Comparison of ENCODE assay signal across 18 cellular contexts in the genomic region with DNA sequence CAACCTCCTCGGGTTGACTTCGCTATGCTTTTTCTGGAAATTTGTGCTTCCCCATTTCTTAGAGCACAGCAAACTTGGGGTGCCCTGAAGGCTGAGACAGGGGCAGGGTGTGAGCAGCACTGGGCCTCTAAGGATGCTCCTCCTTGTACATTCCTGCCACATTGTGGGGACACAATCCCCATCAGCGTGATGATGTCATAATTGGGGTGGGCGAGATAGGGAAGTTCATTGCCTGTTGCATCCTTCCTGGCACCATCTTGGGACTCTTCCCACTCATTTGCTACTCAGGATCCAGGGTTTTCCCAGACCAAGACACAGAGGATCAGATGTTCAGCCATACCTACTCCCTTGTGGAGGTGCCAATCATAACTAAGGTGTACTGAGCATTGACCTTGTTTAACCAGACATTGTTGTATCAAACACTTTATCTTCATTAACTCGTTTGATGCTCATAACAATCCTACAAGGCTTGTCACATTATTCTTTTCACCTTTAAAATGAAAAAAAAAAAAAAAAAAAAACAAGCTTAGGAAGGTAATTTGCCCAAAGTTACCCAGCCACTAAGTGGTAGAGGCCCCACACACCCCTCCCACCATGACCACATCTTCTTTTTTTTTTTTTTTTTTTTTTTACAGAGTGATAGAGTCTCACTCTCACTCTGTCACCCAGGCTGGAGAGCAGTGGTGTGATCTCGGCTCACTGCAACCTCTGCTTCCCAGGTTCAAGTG.
DNase-seq lines count a peak whose midpoint lies in the region; ATAC-seq and TF ChIP-seq lines count a peak whose summit lies in the region.
"Had no signal": no experiment of that assay in that cellular context is flagged by ENCODE, and none has a peak within 500 bp of the region (broad histone marks: within the 10 kb centered on the region; RNA-seq: fewer than 3 reads in every experiment).

No MANE protein-coding gene starts in this region.

- H3K9me2 ChIP-seq in DOHH2 (replicated peaks; ENCODE audit: control insufficient read depth, low read length): no peaks in the 10 kb centered on the region
- H3K9me2 ChIP-seq in Karpas-422 (replicated peaks; ENCODE audit: insufficient read depth, low read length): no peaks in the 10 kb centered on the region

- H3K4me1 Mint-ChIP-seq in activated naive CD8-positive, alpha-beta T cell treated with anti-CD3 and anti-CD28 coated beads for 36 hours: peaks cover 51% of the 10 kb centered on the region

- intact Hi-C loops in sciatic nerve (cut with DNase I): no loop called here

- H3K27me3 ChIP-seq in DOHH2 (ENCODE audit: control insufficient read depth, low read length) (no peaks in the 10 kb centered on the region), Karpas-422 (ENCODE audit: low read length) (no peaks in the 10 kb centered on the region)
- H3K27me3 ChIP-seq: body of pancreas had no signal

- DNase-seq in Karpas-422 (no peak), sciatic nerve (ENCODE audit: low spot score) (peak; percentile 45), retina (no peak)
- no peak for DNase-seq in activated naive CD8-positive, alpha-beta T cell treated with anti-CD3 and anti-CD28 coated beads for 36 hours
- DNase-seq: activated CD4-positive, CD25-positive, alpha-beta regulatory T cell treated with anti-CD3 and anti-CD28 coated beads, Interleukin-2, amount 50 U/mL, for 72 hours; body of pancreas; Caco-2; left cardiac atrium; NCI-H2081; NCI-H446; nephron progenitor cell had no signal

- H3K27ac ChIP-seq in DOHH2 (ENCODE audit: low read depth, low read length) (peak overlapping the region; percentile 19), Karpas-422 (ENCODE audit: low read length) (no peak overlapping the region)
- H3K27ac ChIP-seq: body of pancreas, RWPE1 had no signal

- H3K4me2 ChIP-seq in DOHH2 (ENCODE audit: low read length): peak overlapping the region; percentile 10
- no peak overlapping the region for H3K4me2 ChIP-seq in Karpas-422 (ENCODE audit: low read depth, low read length, poor library complexity, severe bottlenecking)

- no peaks in the 10 kb centered on the region for H3K36me3 ChIP-seq in DOHH2 (ENCODE audit: control insufficient read depth, low read length)
- H3K36me3 ChIP-seq in Karpas-422 (ENCODE audit: insufficient read depth, low read length): no peaks in the 10 kb centered on the region

- TF ChIP-seq CTCF in DOHH2 (IDR thresholded peaks at IDR 0.05; ENCODE audit: low read depth, low read length, poor library complexity, severe bottlenecking): no peak

- peak overlapping the region; percentile 10; the same call in 1 of the 2 replicates for H3K4me3 ChIP-seq in DOHH2 (ENCODE audit: low read length)
- H3K4me3 ChIP-seq in Karpas-422 (ENCODE audit: low read length): no peak overlapping the region
- H3K4me3 ChIP-seq: body of pancreas had no signal

- peaks cover 2% of the 10 kb centered on the region for H3K9me3 Mint-ChIP-seq in activated naive CD8-positive, alpha-beta T cell treated with anti-CD3 and anti-CD28 coated beads for 36 hours
- H3K9me3 Mint-ChIP-seq: activated naive CD4-positive, alpha-beta T cell treated with anti-CD3 and anti-CD28 coated beads, Interleukin-2, amount 50 U/mL, for 72 hours; stimulated activated effector memory CD8-positive, alpha-beta T cell treated with anti-CD3 and anti-CD28 coated beads, Interleukin-12 subunit alpha, Interleukin-12 subunit beta, amount 100 ng/mL, for 72 hours had no signal

- H3K27ac Mint-ChIP-seq in activated naive CD8-positive, alpha-beta T cell treated with anti-CD3 and anti-CD28 coated beads for 36 hours: peak overlapping the region; percentile 73
- H3K27ac Mint-ChIP-seq: nephron progenitor cell; stimulated activated effector memory CD8-positive, alpha-beta T cell treated with anti-CD3 and anti-CD28 coated beads, Interleukin-12 subunit alpha, Interleukin-12 subunit beta, amount 100 ng/mL, for 72 hours had no signal

- peaks cover 6% of the 10 kb centered on the region for H3K27me3 Mint-ChIP-seq in activated naive CD8-positive, alpha-beta T cell treated with anti-CD3 and anti-CD28 coated beads for 36 hours

- peak overlapping the region; percentile 7; the same call in 1 of the 2 replicates for H3K9ac ChIP-seq in Karpas-422 (ENCODE audit: low read length)

- H3K9me3 ChIP-seq in DOHH2 (ENCODE audit: control insufficient read depth, insufficient read depth, low read length) (no peaks in the 10 kb centered on the region), Karpas-422 (ENCODE audit: low read length) (no peaks in the 10 kb centered on the region)
- H3K9me3 ChIP-seq: body of pancreas, Caco-2 had no signal

- no peaks in the 10 kb centered on the region for H3K79me2 ChIP-seq in DOHH2 (ENCODE audit: control insufficient read depth, low read length)
- no peaks in the 10 kb centered on the region for H3K79me2 ChIP-seq in Karpas-422 (ENCODE audit: low read length)

- H4K20me1 ChIP-seq in DOHH2 (ENCODE audit: control insufficient read depth, insufficient read depth, low read depth, low read length) (no peaks in the 10 kb centered on the region), Karpas-422 (ENCODE audit: insufficient read depth, low read depth, low read length) (no peaks in the 10 kb centered on the region)

- ATAC-seq in sciatic nerve (no peak), GM21526 (IDR thresholded peaks at IDR 0.05; ENCODE audit: low FRiP score, unreplicated experiment) (no peak), GM21381 (IDR thresholded peaks at IDR 0.05; ENCODE audit: unreplicated experiment) (no peak)
- ATAC-seq: body of pancreas, left cardiac atrium, SK-N-SH treated with all-trans-retinoic acid at 6 μM for 48 hours had no signal

- H3K4me3 Mint-ChIP-seq in activated naive CD8-positive, alpha-beta T cell treated with anti-CD3 and anti-CD28 coated beads for 36 hours: no peak overlapping the region
- H3K4me3 Mint-ChIP-seq: nephron progenitor cell; stimulated activated effector memory CD8-positive, alpha-beta T cell treated with anti-CD3 and anti-CD28 coated beads, Interleukin-12 subunit alpha, Interleukin-12 subunit beta, amount 100 ng/mL, for 72 hours had no signal

- H3K4me1 ChIP-seq in DOHH2 (ENCODE audit: control insufficient read depth, low read length) (peaks cover 45% of the 10 kb centered on the region), Karpas-422 (ENCODE audit: low read length) (peaks cover 11% of the 10 kb centered on the region)

- H3F3A ChIP-seq in DOHH2 (ENCODE audit: control insufficient read depth, insufficient read depth): no peaks in the 10 kb centered on the region

- peaks cover 2% of the 10 kb centered on the region for H3K36me3 Mint-ChIP-seq in activated naive CD8-positive, alpha-beta T cell treated with anti-CD3 and anti-CD28 coated beads for 36 hours
- H3K36me3 Mint-ChIP-seq: activated naive CD4-positive, alpha-beta T cell treated with anti-CD3 and anti-CD28 coated beads, Interleukin-2, amount 50 U/mL, for 72 hours; stimulated activated effector memory CD8-positive, alpha-beta T cell treated with anti-CD3 and anti-CD28 coated beads, Interleukin-12 subunit alpha, Interleukin-12 subunit beta, amount 100 ng/mL, for 72 hours had no signal

- peak overlapping the region; percentile 86 for H2AFZ ChIP-seq in Karpas-422 (ENCODE audit: low read length)
